ENCODE assay signal across 25 cellular contexts in the genomic region with DNA sequence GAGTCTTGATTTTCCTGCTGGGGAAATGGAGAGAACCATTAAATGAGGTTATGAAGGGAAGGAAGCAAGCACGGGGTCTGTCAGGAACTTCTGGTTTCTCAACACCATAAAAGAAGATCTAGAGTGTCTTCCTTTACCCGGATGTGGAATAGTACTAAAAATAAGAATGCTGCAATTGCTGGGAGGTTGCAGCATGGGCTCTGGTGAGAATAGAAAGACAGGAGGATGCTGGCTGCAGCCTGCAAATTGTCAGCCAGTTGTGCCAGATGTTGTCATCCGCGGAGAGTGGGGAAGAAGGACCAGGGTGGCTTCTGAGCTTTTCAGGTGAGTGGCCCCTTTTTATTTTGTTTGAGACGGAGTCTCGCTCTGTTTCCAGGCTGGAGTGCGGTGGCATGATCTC.
DNase-seq lines count a peak whose midpoint lies in the region; ATAC-seq lines count a peak whose summit lies in the region.
"Had no signal": no experiment of that assay in that cellular context is flagged by ENCODE, and none has a peak within 500 bp of the region (broad histone marks: within the 10 kb centered on the region; RNA-seq: fewer than 3 reads in every experiment).

No MANE protein-coding gene starts in this region.

- no peak overlapping the region for H3K4me3 ChIP-seq in Karpas-422 (ENCODE audit: low read length)
- H3K4me3 ChIP-seq: A549, upper lobe of right lung had no signal

- peak; percentile 17 for DNase-seq in Ammon's horn (ENCODE audit: low spot score)
- peak; percentile 27 for DNase-seq in Karpas-422
- DNase-seq in SIG-M5 treated with dmso at 0.1 percent for 504 hours (lab: John Stamatoyannopoulos, UW; ENCODE audit: unreplicated experiment): peak; percentile 97
- DNase-seq in midbrain (lab: John Stamatoyannopoulos, UW): peak; percentile 24
- no peak for DNase-seq in NCI-H524 treated with DMSO at 0.1 percent for 48 hours (lab: John Stamatoyannopoulos, UW)
- DNase-seq: activated CD4-positive, alpha-beta T cell treated with anti-CD3 and anti-CD28 coated beads for 1 hour; activated naive CD4-positive, alpha-beta T cell treated with anti-CD3 and anti-CD28 coated beads, Interleukin-2, amount 10 ng/mL, durations not matched to agents 7 days and 5 days; activated T-cell treated with anti-CD3 and anti-CD28 coated beads, Interleukin-2, amount 50 U/mL, for 4 hours; CD4-positive, alpha-beta T cell; cortex of kidney; DMS 273 treated with DMSO at 0.1 percent for 48 hours; GDM1; NCI-H146; NCI-H2171; NCI-H526; occipital lobe; OCI-M1; retina; Right ventricle myocardium superior; stimulated activated CD8-positive, alpha-beta memory T cell treated with anti-CD3 and anti-CD28 coated beads, Interleukin-4, amount 100 ng/mL, for 48 hours; upper lobe of right lung had no signal

- H3K79me2 ChIP-seq in Karpas-422 (ENCODE audit: low read length): no peaks in the 10 kb centered on the region

- H3K4me1 Mint-ChIP-seq in stimulated activated memory B cell treated with anti-CD40 and anti-IgM and Interleukin-4, amounts not matched to agents 10 μg/mL and 1 μg/mL and 100 μg/mL, for 72 hours: no peaks in the 10 kb centered on the region
- H3K4me1 Mint-ChIP-seq: activated naive CD4-positive, alpha-beta T cell treated with anti-CD3 and anti-CD28 coated beads, Interleukin-2, amount 10 ng/mL, durations not matched to agents 7 days and 5 days had no signal

- no peak overlapping the region for H3K9ac ChIP-seq in Karpas-422 (ENCODE audit: low read length)

- no peak overlapping the region for H3K4me2 ChIP-seq in Karpas-422 (ENCODE audit: low read depth, low read length, poor library complexity, severe bottlenecking)
- H3K4me2 ChIP-seq: A549 had no signal

- H3K27me3 Mint-ChIP-seq in stimulated activated memory B cell treated with anti-CD40 and anti-IgM and Interleukin-4, amounts not matched to agents 10 μg/mL and 1 μg/mL and 100 μg/mL, for 72 hours: peaks cover 14% of the 10 kb centered on the region

- no peaks in the 10 kb centered on the region for H4K20me1 ChIP-seq in Karpas-422 (ENCODE audit: insufficient read depth, low read depth, low read length)

- no peaks in the 10 kb centered on the region for H3K9me3 ChIP-seq in Karpas-422 (ENCODE audit: low read length)
- H3K9me3 ChIP-seq: upper lobe of right lung had no signal

- no peaks in the 10 kb centered on the region for H3K4me1 ChIP-seq in Karpas-422 (ENCODE audit: low read length)
- H3K4me1 ChIP-seq: A549, upper lobe of right lung had no signal

- H3K9me3 Mint-ChIP-seq in stimulated activated memory B cell treated with anti-CD40 and anti-IgM and Interleukin-4, amounts not matched to agents 10 μg/mL and 1 μg/mL and 100 μg/mL, for 72 hours: peaks cover 12% of the 10 kb centered on the region
- H3K9me3 Mint-ChIP-seq: activated naive CD4-positive, alpha-beta T cell treated with anti-CD3 and anti-CD28 coated beads, Interleukin-2, amount 10 ng/mL, durations not matched to agents 7 days and 5 days had no signal

- H2AFZ ChIP-seq in Karpas-422 (ENCODE audit: low read length): no peak overlapping the region

- no peaks in the 10 kb centered on the region for H3K9me2 ChIP-seq in Karpas-422 (replicated peaks; ENCODE audit: insufficient read depth, low read length)

- no peak overlapping the region for H3K4me3 Mint-ChIP-seq in stimulated activated memory B cell treated with anti-CD40 and anti-IgM and Interleukin-4, amounts not matched to agents 10 μg/mL and 1 μg/mL and 100 μg/mL, for 72 hours
- H3K4me3 Mint-ChIP-seq: activated naive CD4-positive, alpha-beta T cell treated with anti-CD3 and anti-CD28 coated beads, Interleukin-2, amount 10 ng/mL, durations not matched to agents 7 days and 5 days; activated T-cell treated with anti-CD3 and anti-CD28 coated beads, Interleukin-2, amount 50 U/mL, for 4 hours; CD4-positive, alpha-beta T cell had no signal

- ATAC-seq in stimulated activated memory B cell treated with anti-CD40 and anti-IgM and Interleukin-4, amounts not matched to agents 10 μg/mL and 1 μg/mL and 100 μg/mL, for 72 hours: no peak
- ATAC-seq in HG02798 (IDR thresholded peaks at IDR 0.05; ENCODE audit: poor library complexity, unreplicated experiment) (no peak), GM18519 (IDR thresholded peaks at IDR 0.05; ENCODE audit: low FRiP score, unreplicated experiment) (no peak)
- ATAC-seq: A549; activated T-cell treated with anti-CD3 and anti-CD28 coated beads, Interleukin-2, amount 50 U/mL, for 4 hours; upper lobe of right lung had no signal

- no peaks in the 10 kb centered on the region for H3K36me3 Mint-ChIP-seq in stimulated activated memory B cell treated with anti-CD40 and anti-IgM and Interleukin-4, amounts not matched to agents 10 μg/mL and 1 μg/mL and 100 μg/mL, for 72 hours
- H3K36me3 Mint-ChIP-seq: activated naive CD4-positive, alpha-beta T cell treated with anti-CD3 and anti-CD28 coated beads, Interleukin-2, amount 10 ng/mL, durations not matched to agents 7 days and 5 days had no signal

- H3K27ac Mint-ChIP-seq in stimulated activated memory B cell treated with anti-CD40 and anti-IgM and Interleukin-4, amounts not matched to agents 10 μg/mL and 1 μg/mL and 100 μg/mL, for 72 hours: no peak overlapping the region
- H3K27ac Mint-ChIP-seq: activated naive CD4-positive, alpha-beta T cell treated with anti-CD3 and anti-CD28 coated beads, Interleukin-2, amount 10 ng/mL, durations not matched to agents 7 days and 5 days; CD4-positive, alpha-beta T cell had no signal

- no peaks in the 10 kb centered on the region for H3K36me3 ChIP-seq in Karpas-422 (ENCODE audit: insufficient read depth, low read length)
- H3K36me3 ChIP-seq: upper lobe of right lung had no signal

- no peaks in the 10 kb centered on the region for H3K27me3 ChIP-seq in Karpas-422 (ENCODE audit: low read length)
- H3K27me3 ChIP-seq: upper lobe of right lung had no signal

- no peak overlapping the region for H3K27ac ChIP-seq in Karpas-422 (ENCODE audit: low read length)
- H3K27ac ChIP-seq: A549, upper lobe of right lung had no signal
